ENCODE assay signal across 8 cellular contexts in genomic region chr2:219552382-219553167, GRCh38. TPM values are rescaled to one million over a fixed set of nuclear protein-coding genes. Genes with fewer than 3 reads are reported as not detected.
DNase-seq lines count a peak whose midpoint lies in the region; ATAC-seq and TF ChIP-seq lines count a peak whose summit lies in the region.

No MANE protein-coding gene starts in this region.

- peak; percentile 95 for ATAC-seq in HG02610 (IDR thresholded peaks at IDR 0.05; ENCODE audit: unreplicated experiment)

- in situ Hi-C loops in brain microvascular endothelial cell (cut with HindIII; ENCODE audit: low pct_ligation_motif_present, low sequenced_read_pairs), result no loop called here

- DNase-seq in GM12865 (ENCODE audit: low read depth), result peak; percentile 76
- peak; percentile 72 to 94 (median 94) for DNase-seq in NCI-H1417 (lab: John Stamatoyannopoulos, UW)
- DNase-seq in UCSD-AML1 (lab: John Stamatoyannopoulos, UW; ENCODE audit: unreplicated experiment), result peak; percentile 78
- DNase-seq in brain microvascular endothelial cell, result peak; percentile 68
- DNase-seq in Kasumi-1 (lab: John Stamatoyannopoulos, UW), result no peak

- no peaks in the 10 kb centered on the region for H3K9me3 ChIP-seq in iPS-20b (ENCODE audit: insufficient read depth, low read depth, low read length)
- no peaks in the 10 kb centered on the region for H3K9me3 ChIP-seq in skeletal muscle satellite cell (replicated peaks; ENCODE audit: low read length)

- no peak for TF ChIP-seq CTCF in GM12865 (IDR thresholded peaks at IDR 0.05; ENCODE audit: insufficient read depth, low read depth, low read length, missing control alignments)
- no peak for TF ChIP-seq CTCF in brain microvascular endothelial cell (IDR thresholded peaks at IDR 0.05; ENCODE audit: low read depth, low read length, missing control alignments)

- peak overlapping the region; percentile 45 for H3K4me3 ChIP-seq in GM12865 (ENCODE audit: low read depth, low read length)
- peak overlapping the region; percentile 59 for H3K4me3 ChIP-seq in brain microvascular endothelial cell (ENCODE audit: low read depth, low read length)
- peak overlapping the region; percentile 93 for H3K4me3 ChIP-seq in iPS-20b (ENCODE audit: low read length)
- H3K4me3 ChIP-seq in skeletal muscle satellite cell (ENCODE audit: low read length), result peak overlapping the region; percentile 88

- H3K9ac ChIP-seq in iPS-20b (ENCODE audit: low read depth, low read length), result peak overlapping the region; percentile 76; the same call in 1 of the 2 replicates
- peak overlapping the region; percentile 53 for H3K9ac ChIP-seq in skeletal muscle satellite cell (ENCODE audit: low read depth, low read length)

- no peaks in the 10 kb centered on the region for H3K36me3 ChIP-seq in brain microvascular endothelial cell (replicated peaks)
- H3K36me3 ChIP-seq in iPS-20b (ENCODE audit: insufficient read depth, low read depth, low read length), result peaks cover 9% of the 10 kb centered on the region; the same call in 1 of the 2 replicates
- H3K36me3 ChIP-seq in skeletal muscle satellite cell (ENCODE audit: insufficient read depth, low read length), result no peaks in the 10 kb centered on the region

- no peak overlapping the region for H3K27ac ChIP-seq in brain microvascular endothelial cell
- no peak overlapping the region for H3K27ac ChIP-seq in iPS-20b (ENCODE audit: low read length)

- peak overlapping the region; percentile 94 for H3K4me2 ChIP-seq in skeletal muscle satellite cell (ENCODE audit: low read length)

- H3K4me1 ChIP-seq in iPS-20b (ENCODE audit: insufficient read depth, low read length) (0 out of 2 replicates have a peak, but pooled peaks cover 3% of the 10 kb centered on the region), skeletal muscle satellite cell (ENCODE audit: control insufficient read depth, insufficient read depth, low read length) (peaks cover 18% of the 10 kb centered on the region)

- H3K27me3 ChIP-seq in brain microvascular endothelial cell (replicated peaks), result no peaks in the 10 kb centered on the region
- peaks cover 35% of the 10 kb centered on the region for H3K27me3 ChIP-seq in iPS-20b (ENCODE audit: insufficient read depth, low read length)
- H3K27me3 ChIP-seq in skeletal muscle satellite cell (ENCODE audit: control insufficient read depth, insufficient read depth, low read length), result no peaks in the 10 kb centered on the region

RNA-seq across cellular contexts. Expression of gene TMEM198, which starts 8.7 kb away (rescaled TPM):
- 0.51 and 1.3 TPM in 2 replicates for total RNA-seq in skeletal muscle satellite cell (2012; rRNA removed)

RNA-seq across cellular contexts. Expression of gene CHPF, which starts 9.0 kb away (rescaled TPM):
- 130 and 146 TPM in 2 replicates for total RNA-seq in skeletal muscle satellite cell (2012; rRNA removed)

RNA-seq across cellular contexts. Expression of gene OBSL1, which starts 18.8 kb away (rescaled TPM):
- 24.6 and 34.5 TPM in 2 replicates for total RNA-seq in skeletal muscle satellite cell (2012; rRNA removed)

RNA-seq across cellular contexts. Expression of gene INHA, which starts 19.5 kb away (rescaled TPM):
- total RNA-seq in skeletal muscle satellite cell (2012; rRNA removed), result 0.25 TPM in 1 of 2 replicates, not detected in the other

RNA-seq across cellular contexts. Expression of gene ASIC4, which starts 38.3 kb away (rescaled TPM):
- total RNA-seq in skeletal muscle satellite cell (2012; rRNA removed), result not detected in 2 replicates

Comparison
In these comparisons a context has a peak if more than half of its experiments do, and no peak if none do; other contexts are left out.
1. DNase-seq: peak in GM12865 (single experiment), NCI-H1417 (3 of 3), UCSD-AML1 (single experiment) and brain microvascular endothelial cell (single experiment); none in Kasumi-1 (0 of 2).
2. Peak in every context shown above with its lines, with median percentiles within 50 percentile points of each other: H3K4me3 ChIP-seq.